Comparison of ENCODE assay signal across 23 cellular contexts in genomic region chr21:42438316-42439205, GRCh38. TPM values are rescaled to one million over a fixed set of nuclear protein-coding genes. Genes with fewer than 3 reads are reported as not detected.
DNase-seq lines count a peak whose midpoint lies in the region; ATAC-seq, FAIRE-seq and TF ChIP-seq lines count a peak whose summit lies in the region.
"Had no signal": no experiment of that assay in that cellular context is flagged by ENCODE, and none has a peak within 500 bp of the region (broad histone marks: within the 10 kb centered on the region; RNA-seq: fewer than 3 reads in every experiment).

No MANE protein-coding gene starts in this region.

- peaks cover 62% of the 10 kb centered on the region for H3K4me1 Mint-ChIP-seq in activated naive CD4-positive, alpha-beta T cell treated with anti-CD3 and anti-CD28 coated beads, Interleukin-2, amount 50 U/mL, for 24 hours
- peaks cover 10% of the 10 kb centered on the region for H3K4me1 Mint-ChIP-seq in activated B cell treated with CpG ODN at 0.5 μM for 24 hours
- H3K4me1 Mint-ChIP-seq: mesothelial cell of epicardium had no signal

- H3K27ac Mint-ChIP-seq in activated naive CD4-positive, alpha-beta T cell treated with anti-CD3 and anti-CD28 coated beads, Interleukin-2, amount 50 U/mL, for 24 hours, result peak overlapping the region; percentile 77
- H3K27ac Mint-ChIP-seq in activated B cell treated with CpG ODN at 0.5 μM for 24 hours, result no peak overlapping the region
- H3K27ac Mint-ChIP-seq: mesothelial cell of epicardium, naive B cell had no signal

- no peak overlapping the region for H3K27ac ChIP-seq in kidney (ENCODE audit: low read depth in 2 of 2, low read length in 2 of 2)
- H3K27ac ChIP-seq: adrenal gland, brain microvascular endothelial cell, C4-2B, left ventricle myocardium inferior, transverse colon had no signal

- no peak overlapping the region for H3K4me3 Mint-ChIP-seq in activated naive CD4-positive, alpha-beta T cell treated with anti-CD3 and anti-CD28 coated beads, Interleukin-2, amount 50 U/mL, for 24 hours
- H3K4me3 Mint-ChIP-seq in activated B cell treated with CpG ODN at 0.5 μM for 24 hours, result no peak overlapping the region
- H3K4me3 Mint-ChIP-seq: mesothelial cell of epicardium had no signal

- CTCF ChIA-PET in activated B cell treated with CpG ODN at 0.5 μM for 24 hours (lab: Charles Lee), result no interaction called here

- no peak overlapping the region for H3K4me3 ChIP-seq in kidney (ENCODE audit: low read length in 2 of 2)
- H3K4me3 ChIP-seq: adrenal gland, GM12878, K562, left ventricle myocardium inferior, transverse colon had no signal

- no peaks in the 10 kb centered on the region for H3K9me3 ChIP-seq in kidney (ENCODE audit: control insufficient read depth in 1 of 2, low read length in 2 of 2)
- H3K9me3 ChIP-seq: adrenal gland, transverse colon had no signal

- intact Hi-C loops in activated B cell treated with CpG ODN at 0.5 μM for 24 hours (cut with micrococcal nuclease), result no loop called here
- intact Hi-C loops in kidney (cut with DNase I), result no loop called here

- no peak for FAIRE-seq in kidney (lab: Jason Lieb, UNC)
- FAIRE-seq: GM12878 had no signal

- ATAC-seq in activated B cell treated with CpG ODN at 0.5 μM for 24 hours (ENCODE audit: low read depth) (no peak), HG02623 (IDR thresholded peaks at IDR 0.05; ENCODE audit: unreplicated experiment) (no peak)
- ATAC-seq: HCT116 had no signal

- H3K9ac ChIP-seq in kidney (ENCODE audit: low read length in 2 of 2), result no peak overlapping the region

- H3K36me3 ChIP-seq in kidney (ENCODE audit: control insufficient read depth in 1 of 2, insufficient read depth in 2 of 2, low read length in 2 of 2), result no peaks in the 10 kb centered on the region
- H3K36me3 ChIP-seq: adrenal gland, brain microvascular endothelial cell, left ventricle myocardium inferior, transverse colon had no signal

- H3K9me3 Mint-ChIP-seq in activated naive CD4-positive, alpha-beta T cell treated with anti-CD3 and anti-CD28 coated beads, Interleukin-2, amount 50 U/mL, for 24 hours, result no peaks in the 10 kb centered on the region
- H3K9me3 Mint-ChIP-seq in activated B cell treated with CpG ODN at 0.5 μM for 24 hours, result peaks cover 6% of the 10 kb centered on the region
- H3K9me3 Mint-ChIP-seq: mesothelial cell of epicardium had no signal

- peaks cover 41% of the 10 kb centered on the region for H3K36me3 Mint-ChIP-seq in activated naive CD4-positive, alpha-beta T cell treated with anti-CD3 and anti-CD28 coated beads, Interleukin-2, amount 50 U/mL, for 24 hours
- H3K36me3 Mint-ChIP-seq in activated B cell treated with CpG ODN at 0.5 μM for 24 hours (ENCODE audit: low read depth), result no peaks in the 10 kb centered on the region
- H3K36me3 Mint-ChIP-seq: mesothelial cell of epicardium, naive B cell had no signal

- no peak for TF ChIP-seq CTCF in activated B cell treated with CpG ODN at 0.5 μM for 24 hours (IDR thresholded peaks at IDR 0.05)
- no peak for TF ChIP-seq CTCF in kidney (IDR thresholded peaks at IDR 0.05; ENCODE audit: borderline replicate concordance, extremely low read depth, insufficient read depth)

- POLR2A ChIA-PET in activated B cell treated with CpG ODN at 0.5 μM for 24 hours (lab: Charles Lee), result interaction anchor here (0.5 kb wide), 1 partner anchor 44 kb away, joined by 4 read pairs; no protein-coding TSS in a partner anchor

- DNase-seq in activated naive CD4-positive, alpha-beta T cell (lab: John Stamatoyannopoulos, UW), result no peak
- peak; percentile 12 for DNase-seq in activated B cell treated with CpG ODN at 0.5 μM for 24 hours
- DNase-seq in kidney, result peak; percentile 55
- DNase-seq in AG20443 (ENCODE audit: low spot score), result no peak
- DNase-seq in NCI-H446 (lab: John Stamatoyannopoulos, UW), result no peak
- DNase-seq: EL, left ventricle myocardium inferior, naive B cell, NCI-H1105 treated with DMSO at 0.1 percent for 48 hours, NCI-H2029 had no signal

- no peaks in the 10 kb centered on the region for H3K27me3 Mint-ChIP-seq in activated naive CD4-positive, alpha-beta T cell treated with anti-CD3 and anti-CD28 coated beads, Interleukin-2, amount 50 U/mL, for 24 hours
- peaks cover 19% of the 10 kb centered on the region for H3K27me3 Mint-ChIP-seq in activated B cell treated with CpG ODN at 0.5 μM for 24 hours

- no peaks in the 10 kb centered on the region for H3K4me1 ChIP-seq in kidney (ENCODE audit: control insufficient read depth in 1 of 2, insufficient read depth in 1 of 2, low read depth in 1 of 2, low read length in 2 of 2)
- H3K4me1 ChIP-seq: adrenal gland, left ventricle myocardium inferior, transverse colon had no signal

RNA-seq across cellular contexts. Expression of gene UBASH3A, which starts 34.9 kb away (rescaled TPM):
- 0.20 TPM in 1 of 2 replicates, not detected in the other for total RNA-seq in activated B cell treated with CpG ODN at 0.5 μM for 24 hours
- total RNA-seq in kidney, result 2.7 TPM
- polyA plus RNA-seq in kidney (ENCODE audit: insufficient read depth, low read depth, low replicate concordance), result not detected
- total RNA-seq: left ventricle myocardium inferior, M059J, mesothelial cell of epicardium, osteoblast had no signal

RNA-seq across cellular contexts. Expression of gene TMPRSS3, which starts 42.7 kb away (rescaled TPM):
- 0.22 TPM in 1 of 2 replicates, not detected in the other for total RNA-seq in activated B cell treated with CpG ODN at 0.5 μM for 24 hours
- total RNA-seq in kidney, result 15.4 TPM
- 3.0 TPM for polyA plus RNA-seq in kidney (ENCODE audit: insufficient read depth, low read depth, low replicate concordance)
- total RNA-seq: K562, left ventricle myocardium inferior, mesothelial cell of epicardium, osteoblast, skeletal muscle tissue had no signal

RNA-seq across cellular contexts. Expression of gene RSPH1, which starts 57.5 kb away (rescaled TPM):
- 0.38 TPM in 1 of 2 replicates, not detected in the other for total RNA-seq in activated B cell treated with CpG ODN at 0.5 μM for 24 hours
- total RNA-seq in kidney, result 12.0 TPM
- 13.0 TPM for polyA plus RNA-seq in kidney (ENCODE audit: insufficient read depth, low read depth, low replicate concordance)
- total RNA-seq: K562, left ventricle myocardium inferior, M059J, osteoblast, skeletal muscle tissue had no signal

Comparison
In these comparisons a context has a peak if more than half of its experiments do, and no peak if none do; other contexts are left out.
1. DNase-seq: peak in activated B cell treated with CpG ODN at 0.5 μM for 24 hours (single experiment) and kidney (single experiment); none in activated naive CD4-positive, alpha-beta T cell (0 of 4), AG20443 (single experiment) and NCI-H446 (0 of 2).
2. RNA of gene TMPRSS3, which starts 42.7 kb away (total RNA-seq): 15.4 TPM in kidney (single experiment); 0.22 TPM in activated B cell treated with CpG ODN at 0.5 μM for 24 hours; every median in the first group is over 10 times any median in the second.